ENCODE assay signal across 1 cellular context in the genomic region with DNA sequence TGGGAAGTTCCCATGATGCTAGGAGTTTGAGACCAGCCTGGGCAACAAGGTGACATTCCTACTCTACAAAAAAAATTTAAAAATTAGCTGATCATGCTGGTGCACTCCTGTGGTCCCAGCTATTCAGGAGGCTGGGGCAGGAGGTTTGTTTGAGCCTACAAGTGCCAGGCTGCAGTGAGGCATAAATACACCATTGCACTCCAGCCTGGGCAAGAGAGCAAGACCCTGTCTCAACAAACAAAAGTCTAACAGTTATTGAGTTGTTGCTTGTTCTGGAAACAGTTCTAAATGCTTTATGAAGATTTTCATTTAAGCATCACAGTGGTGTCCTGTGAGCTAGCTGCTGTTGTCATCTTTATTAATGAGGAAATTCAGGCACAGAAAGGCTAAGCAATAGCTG. TPM values are rescaled to one million over a fixed set of nuclear protein-coding genes. Genes with fewer than 3 reads are reported as not detected.
"Had no signal": no experiment of that assay in that cellular context is flagged by ENCODE, and none has a peak within 500 bp of the region (broad histone marks: within the 10 kb centered on the region; RNA-seq: fewer than 3 reads in every experiment).

No MANE protein-coding gene starts in this region.

RNA-seq across cellular contexts. Expression of gene ANKRD18B, which starts 4.0 kb away (rescaled TPM):
- total RNA-seq: HT-29 had no signal
